Comparison of ENCODE assay signal across 21 cellular contexts in genomic region chr6:79647756-79648155, GRCh38. TPM values are rescaled to one million over a fixed set of nuclear protein-coding genes. Genes with fewer than 3 reads are reported as not detected.
"Had no signal": no experiment of that assay in that cellular context is flagged by ENCODE, and none has a peak within 500 bp of the region (broad histone marks: within the 10 kb centered on the region; RNA-seq: fewer than 3 reads in every experiment).

No MANE protein-coding gene starts in this region.

- ATAC-seq: effector memory CD8-positive, alpha-beta T cell; esophagus mucosa; heart right ventricle; left ventricle myocardium superior; natural killer cell treated with Interleukin-12 subunit alpha and Interleukin-12 subunit beta and Interleukin-15 and Interleukin-18, amount 100 ng/mL, for 72 hours; stimulated activated effector memory CD8-positive, alpha-beta T cell treated with anti-CD3 and anti-CD28 coated beads, Interleukin-12 subunit alpha, Interleukin-12 subunit beta, amount 100 ng/mL, for 72 hours; stimulated activated naive CD8-positive, alpha-beta T cell treated with anti-CD3 and anti-CD28 coated beads, Interleukin-15, Interleukin-2, amounts not matched to agents 100 U/mL and 50 U/mL, for 24 hours had no signal

- FAIRE-seq: frontal cortex had no signal

- H3K9me3 ChIP-seq: heart right ventricle, ovary, right atrium auricular region, tibial nerve had no signal

- H3K9ac ChIP-seq: neural progenitor cell had no signal

- H3K27me3 ChIP-seq: heart right ventricle, neural progenitor cell, ovary, right atrium auricular region, tibial nerve had no signal

- H3K27ac ChIP-seq: neural progenitor cell, ovary, right atrium auricular region, tibial nerve had no signal

- H2AFZ ChIP-seq: neural progenitor cell had no signal

- H3K4me3 ChIP-seq: heart right ventricle, lung, neural progenitor cell, ovary, right atrium auricular region, tibial nerve had no signal

- H3K4me2 ChIP-seq: neural progenitor cell had no signal

- H3K36me3 ChIP-seq: heart right ventricle, neural progenitor cell, ovary, right atrium auricular region, tibial nerve had no signal

- DNase-seq: cortex of kidney; effector memory CD8-positive, alpha-beta T cell; heart right ventricle; hypothalamus; islet precursor cell; left ventricle myocardium superior; mesenchymal stem cell; midbrain; nucleus accumbens; ovary; stimulated activated CD4-positive, alpha-beta T cell treated with anti-CD3 and anti-CD28 coated beads, Interleukin-4, amount 100 ng/mL, for 1 hour; stimulated activated CD8-positive, alpha-beta memory T cell treated with anti-CD3 and anti-CD28 coated beads, Interleukin-4, amount 100 ng/mL, for 48 hours; stimulated activated naive CD8-positive, alpha-beta T cell treated with anti-CD3 and anti-CD28 coated beads, Interleukin-15, Interleukin-2, amounts not matched to agents 100 U/mL and 50 U/mL, for 24 hours had no signal

RNA-seq across cellular contexts. Expression of gene SH3BGRL2, which starts 16.6 kb away (rescaled TPM):
- total RNA-seq: natural killer cell treated with Interleukin-12 subunit alpha and Interleukin-12 subunit beta and Interleukin-15 and Interleukin-18, amount 100 ng/mL, for 72 hours had no signal
